Comparison of ENCODE assay signal across 1 cellular context in genomic region chr22:37328017-37328416, GRCh38.
TF ChIP-seq lines count a peak whose summit lies in the region.

No MANE protein-coding gene starts in this region.

TF ChIP-seq in IMR-90, 13 proteins besides CTCF, POLR2A, EP300 and RAD21 (continued from another document):
- TF ChIP-seq CHD1 (IDR thresholded peaks at IDR 0.05; ENCODE audit: low read depth, low read length), result no peak
